15 cellular contexts compared by ENCODE assay signal in genomic region chr11:95442531-95443050, GRCh38.
DNase-seq lines count a peak whose midpoint lies in the region; ATAC-seq, FAIRE-seq and TF ChIP-seq lines count a peak whose summit lies in the region.
"Had no signal": no experiment of that assay in that cellular context is flagged by ENCODE, and none has a peak within 500 bp of the region (broad histone marks: within the 10 kb centered on the region; RNA-seq: fewer than 3 reads in every experiment).

No MANE protein-coding gene starts in this region.

- FAIRE-seq in D721Med (lab: Jason Lieb, UNC) = peak; percentile 90
- FAIRE-seq: A204.1 had no signal

- intact Hi-C loops in esophagus muscularis mucosa (cut with DNase I) = no loop called here

- TF ChIP-seq POLR2A in esophagus muscularis mucosa (IDR thresholded peaks at IDR 0.05; ENCODE audit: low read depth) = no peak

- 88% methylated on average over 3 of the region's 3 CpGs for WGBS in esophagus muscularis mucosa

- TF ChIP-seq EP300 in esophagus muscularis mucosa (IDR thresholded peaks at IDR 0.05) = no peak

- no peaks in the 10 kb centered on the region for H3K9me3 ChIP-seq in esophagus muscularis mucosa

- ATAC-seq in HG02885 (IDR thresholded peaks at IDR 0.05; ENCODE audit: poor library complexity, unreplicated experiment) (no peak), GM18511 (IDR thresholded peaks at IDR 0.05; ENCODE audit: unreplicated experiment) (no peak)

- H3K4me3 ChIP-seq in esophagus muscularis mucosa = no peak overlapping the region

- H3K27me3 ChIP-seq in esophagus muscularis mucosa = no peaks in the 10 kb centered on the region

- no peaks in the 10 kb centered on the region for H3K36me3 ChIP-seq in esophagus muscularis mucosa

- no peak for TF ChIP-seq CTCF in D721Med (IDR thresholded peaks at IDR 0.05; ENCODE audit: insufficient read depth, missing control alignments)
- no peak for TF ChIP-seq CTCF in esophagus muscularis mucosa (IDR thresholded peaks at IDR 0.05)

- H3K4me1 ChIP-seq in esophagus muscularis mucosa = peaks cover 0 to 6% (median 0%) of the 10 kb centered on the region in 4 donors

- DNase-seq in D721Med (ENCODE audit: insufficient read length, low spot score) (peak; percentile 60), NCI-H82 treated with DMSO at 0.1 percent for 48 hours (lab: John Stamatoyannopoulos, UW; ENCODE audit: unreplicated experiment) (peak; percentile 88), esophagus muscularis mucosa (ENCODE audit: extremely low spot score) (peak; percentile 77), NOMO-1 treated with dmso at 0.1 percent for 144 hours (lab: John Stamatoyannopoulos, UW; ENCODE audit: unreplicated experiment) (no peak), cortex of kidney (lab: John Stamatoyannopoulos, UW) (no peak)
- DNase-seq: C1 segment of cervical spinal cord; CD8-positive, alpha-beta T cell; COR-L47; DMS53; GF-D8; H7; KG1 had no signal

- no peak overlapping the region for H3K27ac ChIP-seq in esophagus muscularis mucosa (replicated peaks in 1 of 4)

Comparison
In these comparisons a context has a peak if more than half of its experiments do, and no peak if none do; other contexts are left out.
1. DNase-seq: peak in D721Med (single experiment), NCI-H82 treated with DMSO at 0.1 percent for 48 hours (single experiment) and esophagus muscularis mucosa (single experiment); none in NOMO-1 treated with dmso at 0.1 percent for 144 hours (single experiment) and cortex of kidney (single experiment).